24 cellular contexts compared by ENCODE assay signal in genomic region chr20:8212286-8212685, GRCh38.
A peak's percentile ranks its signal among the peaks of the same experiment; 100 is the strongest.
DNase-seq lines count a peak whose midpoint lies in the region; ATAC-seq and TF ChIP-seq lines count a peak whose summit lies in the region.
"Had no signal": no experiment of that assay in that cellular context is flagged by ENCODE, and none has a peak within 500 bp of the region (broad histone marks: within the 10 kb centered on the region; RNA-seq: fewer than 3 reads in every experiment).

No MANE protein-coding gene starts in this region.

- no peaks in the 10 kb centered on the region for H3K36me3 ChIP-seq in fibroblast of lung (ENCODE audit: control insufficient read depth, insufficient read depth, low read length)
- H3K36me3 ChIP-seq: heart left ventricle, right lobe of liver, vagina had no signal

- ATAC-seq in GM18861 (IDR thresholded peaks at IDR 0.05; ENCODE audit: unreplicated experiment), result peak; percentile 31
- ATAC-seq in stimulated activated naive CD8-positive, alpha-beta T cell treated with anti-CD3 and anti-CD28 coated beads, Interleukin-15, amount 100 ng/mL, for 72 hours, result no peak
- no peak for ATAC-seq in GM18520 (IDR thresholded peaks at IDR 0.05; ENCODE audit: unreplicated experiment)
- ATAC-seq: heart left ventricle; left lobe of liver; natural killer cell treated with Interleukin-12 subunit alpha and Interleukin-12 subunit beta and Interleukin-15 and Interleukin-18, amount 100 ng/mL, for 72 hours; right lobe of liver had no signal

- H3K27me3 Mint-ChIP-seq in stimulated activated naive CD8-positive, alpha-beta T cell treated with anti-CD3 and anti-CD28 coated beads, Interleukin-15, amount 100 ng/mL, for 72 hours, result peaks cover 5% of the 10 kb centered on the region
- H3K27me3 Mint-ChIP-seq: natural killer cell treated with Interleukin-12 subunit alpha and Interleukin-12 subunit beta and Interleukin-15 and Interleukin-18, amount 100 ng/mL, for 72 hours had no signal

- no peaks in the 10 kb centered on the region for H3K79me2 ChIP-seq in fibroblast of lung (ENCODE audit: control insufficient read depth, insufficient read depth, low read length)

- H3K4me1 Mint-ChIP-seq in stimulated activated naive CD8-positive, alpha-beta T cell treated with anti-CD3 and anti-CD28 coated beads, Interleukin-15, amount 100 ng/mL, for 72 hours, result peaks cover 45% of the 10 kb centered on the region

- no peaks in the 10 kb centered on the region for H4K20me1 ChIP-seq in fibroblast of lung (ENCODE audit: control insufficient read depth, extremely low read depth, insufficient read depth, low read length)

- DNase-seq in EH (ENCODE audit: low read depth), result peak; percentile 62
- DNase-seq in Kasumi-1 (lab: John Stamatoyannopoulos, UW), result peak; percentile 2 to 7
- DNase-seq in fibroblast of lung (ENCODE audit: low read depth in 2 of 2), result peak; percentile 23 to 45
- no peak for DNase-seq in NCI-H2081 (lab: John Stamatoyannopoulos, UW)
- DNase-seq in stimulated activated naive CD8-positive, alpha-beta T cell treated with anti-CD3 and anti-CD28 coated beads, Interleukin-15, amount 100 ng/mL, for 72 hours, result no peak
- DNase-seq in Ammon's horn (ENCODE audit: low spot score), result no peak
- DNase-seq: activated CD4-positive, CD25-positive, alpha-beta regulatory T cell; effector memory CD4-positive, alpha-beta T cell; heart left ventricle; NCI-H1092; NCI-H2081 treated with DMSO at 0.1 percent for 48 hours; NCI-H524; right lobe of liver; stimulated activated CD4-positive, alpha-beta T cell treated with anti-CD3 and anti-CD28 coated beads, Interleukin-15, amount 100 ng/mL, for 24 hours had no signal

- no peak overlapping the region for H3K4me3 Mint-ChIP-seq in stimulated activated naive CD8-positive, alpha-beta T cell treated with anti-CD3 and anti-CD28 coated beads, Interleukin-15, amount 100 ng/mL, for 72 hours
- H3K4me3 Mint-ChIP-seq: activated naive CD8-positive, alpha-beta T cell; CD14-positive monocyte; mesothelial cell of epicardium had no signal

- no peaks in the 10 kb centered on the region for H3K9me3 Mint-ChIP-seq in stimulated activated naive CD8-positive, alpha-beta T cell treated with anti-CD3 and anti-CD28 coated beads, Interleukin-15, amount 100 ng/mL, for 72 hours
- H3K9me3 Mint-ChIP-seq: CD14-positive monocyte; natural killer cell treated with Interleukin-12 subunit alpha and Interleukin-12 subunit beta and Interleukin-15 and Interleukin-18, amount 100 ng/mL, for 72 hours had no signal

- H3K9me3 ChIP-seq in fibroblast of lung (ENCODE audit: control insufficient read depth, insufficient read depth, low read depth, low read length), result no peaks in the 10 kb centered on the region
- H3K9me3 ChIP-seq: heart left ventricle, right lobe of liver, vagina had no signal

- H3K4me3 ChIP-seq in fibroblast of lung (replicated peaks in 1 of 4; ENCODE audit: control extremely low read depth in 1 of 4, insufficient read depth in 1 of 4, low read depth in 3 of 4, low read length in 4 of 4), result no peak overlapping the region
- H3K4me3 ChIP-seq: heart left ventricle, right lobe of liver, vagina had no signal

- H3K27me3 ChIP-seq in fibroblast of lung (ENCODE audit: control insufficient read depth, insufficient read depth, low read length), result no peaks in the 10 kb centered on the region
- H3K27me3 ChIP-seq: heart left ventricle, right lobe of liver, vagina had no signal

- H2AFZ ChIP-seq in fibroblast of lung (ENCODE audit: low read length), result no peak overlapping the region
- H2AFZ ChIP-seq: parathyroid adenoma had no signal

- H3K27ac Mint-ChIP-seq in stimulated activated naive CD8-positive, alpha-beta T cell treated with anti-CD3 and anti-CD28 coated beads, Interleukin-15, amount 100 ng/mL, for 72 hours, result no peak overlapping the region
- H3K27ac Mint-ChIP-seq: activated naive CD8-positive, alpha-beta T cell; mesothelial cell of epicardium had no signal

- H3K4me1 ChIP-seq in fibroblast of lung (ENCODE audit: control insufficient read depth, extremely low read depth, insufficient read depth, low read length), result peaks cover 20% of the 10 kb centered on the region
- H3K4me1 ChIP-seq: vagina had no signal

- H3K4me2 ChIP-seq in fibroblast of lung (ENCODE audit: extremely low read depth, insufficient read depth, low read length), result peak overlapping the region; percentile 59
- H3K4me2 ChIP-seq: KMS-11 had no signal

- H3K27ac ChIP-seq in fibroblast of lung (ENCODE audit: insufficient read depth, low read length), result no peak overlapping the region
- H3K27ac ChIP-seq: KMS-11, parathyroid adenoma, right lobe of liver, vagina had no signal

- no peak overlapping the region for H3K9ac ChIP-seq in fibroblast of lung (ENCODE audit: insufficient read depth, low read length)
- H3K9ac ChIP-seq: KMS-11, parathyroid adenoma had no signal

- no peak for TF ChIP-seq CTCF in fibroblast of lung (conservative IDR thresholded peaks at IDR 0.05 in 1 of 2, IDR thresholded peaks at IDR 0.05 in 1 of 2; ENCODE audit: low read depth in 1 of 2, low read length in 2 of 2)

Comparison
In these comparisons a context has a peak if more than half of its experiments do, and no peak if none do; other contexts are left out.
1. DNase-seq: peak in EH (single experiment), Kasumi-1 (2 of 2) and fibroblast of lung (2 of 2); none in NCI-H2081 (0 of 2), stimulated activated naive CD8-positive, alpha-beta T cell treated with anti-CD3 and anti-CD28 coated beads, Interleukin-15, amount 100 ng/mL, for 72 hours (0 of 2) and Ammon's horn (single experiment).